1 cellular context compared by ENCODE assay signal in the genomic region with DNA sequence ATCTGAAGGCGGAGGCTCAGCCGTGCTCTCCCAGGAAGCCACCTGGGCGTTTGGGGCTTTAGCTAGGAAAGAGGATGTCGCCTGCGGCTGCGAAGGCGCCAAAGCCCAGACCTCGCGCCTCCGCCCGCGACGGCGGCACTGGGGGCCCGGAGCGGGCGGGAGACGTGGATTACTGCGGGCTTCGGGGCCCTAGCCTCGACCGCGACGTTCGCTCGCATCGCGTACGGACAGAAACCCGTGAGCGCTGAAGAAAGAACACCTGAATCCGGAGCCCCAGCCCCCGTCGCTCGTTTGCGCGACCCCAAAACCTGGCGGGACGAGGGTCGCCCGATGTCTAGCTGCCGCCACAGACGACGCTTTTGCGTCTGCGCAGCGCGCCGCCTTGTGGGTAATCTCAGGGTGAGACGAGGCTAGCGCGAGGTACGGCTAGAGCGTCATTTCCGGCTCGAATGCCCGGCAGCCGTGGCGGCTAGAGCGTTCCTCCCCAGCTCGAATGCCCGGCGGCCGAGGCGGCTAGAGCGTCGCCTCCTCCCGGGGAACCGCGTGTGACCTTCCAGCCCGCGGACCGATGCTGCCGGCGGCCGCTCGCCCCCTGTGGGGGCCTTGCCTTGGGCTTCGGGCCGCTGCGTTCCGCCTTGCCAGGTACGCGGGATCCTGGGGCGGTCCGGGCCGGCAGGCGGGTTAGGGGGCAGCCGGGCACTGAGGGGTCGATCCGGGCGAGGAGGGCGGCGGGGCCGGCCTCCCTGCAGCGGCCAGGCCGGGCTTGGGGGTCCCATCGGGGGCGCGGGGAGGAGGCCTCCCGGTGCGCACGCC.
TF ChIP-seq lines count a peak whose summit lies in the region.

A gene (plus strand): TSS at position 434 of the 813 bp plus-strand sequence. CDS start 135 bp downstream, at position 569.

TF ChIP-seq in HepG2, 621 proteins besides CTCF, POLR2A, EP300 and RAD21 (continued from another document and continues in another):
- TF ChIP-seq, protein P1, sequence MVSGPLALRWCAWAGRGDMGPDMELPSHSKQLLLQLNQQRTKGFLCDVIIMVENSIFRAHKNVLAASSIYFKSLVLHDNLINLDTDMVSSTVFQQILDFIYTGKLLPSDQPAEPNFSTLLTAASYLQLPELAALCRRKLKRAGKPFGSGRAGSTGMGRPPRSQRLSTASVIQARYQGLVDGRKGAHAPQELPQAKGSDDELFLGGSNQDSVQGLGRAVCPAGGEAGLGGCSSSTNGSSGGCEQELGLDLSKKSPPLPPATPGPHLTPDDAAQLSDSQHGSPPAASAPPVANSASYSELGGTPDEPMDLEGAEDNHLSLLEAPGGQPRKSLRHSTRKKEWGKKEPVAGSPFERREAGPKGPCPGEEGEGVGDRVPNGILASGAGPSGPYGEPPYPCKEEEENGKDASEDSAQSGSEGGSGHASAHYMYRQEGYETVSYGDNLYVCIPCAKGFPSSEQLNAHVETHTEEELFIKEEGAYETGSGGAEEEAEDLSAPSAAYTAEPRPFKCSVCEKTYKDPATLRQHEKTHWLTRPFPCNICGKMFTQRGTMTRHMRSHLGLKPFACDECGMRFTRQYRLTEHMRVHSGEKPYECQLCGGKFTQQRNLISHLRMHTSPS (CRISPR knock-in tag; IDR thresholded peaks at IDR 0.05; ENCODE audit: low read depth): peak; percentile 64
- TF ChIP-seq, protein P2, sequence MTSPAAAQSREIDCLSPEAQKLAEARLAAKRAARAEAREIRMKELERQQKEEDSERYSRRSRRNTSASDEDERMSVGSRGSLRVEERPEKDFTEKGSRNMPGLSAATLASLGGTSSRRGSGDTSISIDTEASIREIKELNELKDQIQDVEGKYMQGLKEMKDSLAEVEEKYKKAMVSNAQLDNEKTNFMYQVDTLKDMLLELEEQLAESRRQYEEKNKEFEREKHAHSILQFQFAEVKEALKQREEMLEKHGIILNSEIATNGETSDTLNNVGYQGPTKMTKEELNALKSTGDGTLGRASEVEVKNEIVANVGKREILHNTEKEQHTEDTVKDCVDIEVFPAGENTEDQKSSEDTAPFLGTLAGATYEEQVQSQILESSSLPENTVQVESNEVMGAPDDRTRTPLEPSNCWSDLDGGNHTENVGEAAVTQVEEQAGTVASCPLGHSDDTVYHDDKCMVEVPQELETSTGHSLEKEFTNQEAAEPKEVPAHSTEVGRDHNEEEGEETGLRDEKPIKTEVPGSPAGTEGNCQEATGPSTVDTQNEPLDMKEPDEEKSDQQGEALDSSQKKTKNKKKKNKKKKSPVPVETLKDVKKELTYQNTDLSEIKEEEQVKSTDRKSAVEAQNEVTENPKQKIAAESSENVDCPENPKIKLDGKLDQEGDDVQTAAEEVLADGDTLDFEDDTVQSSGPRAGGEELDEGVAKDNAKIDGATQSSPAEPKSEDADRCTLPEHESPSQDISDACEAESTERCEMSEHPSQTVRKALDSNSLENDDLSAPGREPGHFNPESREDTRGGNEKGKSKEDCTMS (CRISPR knock-in tag; conservative IDR thresholded peaks at IDR 0.05): no peak
- TF ChIP-seq, protein P3, sequence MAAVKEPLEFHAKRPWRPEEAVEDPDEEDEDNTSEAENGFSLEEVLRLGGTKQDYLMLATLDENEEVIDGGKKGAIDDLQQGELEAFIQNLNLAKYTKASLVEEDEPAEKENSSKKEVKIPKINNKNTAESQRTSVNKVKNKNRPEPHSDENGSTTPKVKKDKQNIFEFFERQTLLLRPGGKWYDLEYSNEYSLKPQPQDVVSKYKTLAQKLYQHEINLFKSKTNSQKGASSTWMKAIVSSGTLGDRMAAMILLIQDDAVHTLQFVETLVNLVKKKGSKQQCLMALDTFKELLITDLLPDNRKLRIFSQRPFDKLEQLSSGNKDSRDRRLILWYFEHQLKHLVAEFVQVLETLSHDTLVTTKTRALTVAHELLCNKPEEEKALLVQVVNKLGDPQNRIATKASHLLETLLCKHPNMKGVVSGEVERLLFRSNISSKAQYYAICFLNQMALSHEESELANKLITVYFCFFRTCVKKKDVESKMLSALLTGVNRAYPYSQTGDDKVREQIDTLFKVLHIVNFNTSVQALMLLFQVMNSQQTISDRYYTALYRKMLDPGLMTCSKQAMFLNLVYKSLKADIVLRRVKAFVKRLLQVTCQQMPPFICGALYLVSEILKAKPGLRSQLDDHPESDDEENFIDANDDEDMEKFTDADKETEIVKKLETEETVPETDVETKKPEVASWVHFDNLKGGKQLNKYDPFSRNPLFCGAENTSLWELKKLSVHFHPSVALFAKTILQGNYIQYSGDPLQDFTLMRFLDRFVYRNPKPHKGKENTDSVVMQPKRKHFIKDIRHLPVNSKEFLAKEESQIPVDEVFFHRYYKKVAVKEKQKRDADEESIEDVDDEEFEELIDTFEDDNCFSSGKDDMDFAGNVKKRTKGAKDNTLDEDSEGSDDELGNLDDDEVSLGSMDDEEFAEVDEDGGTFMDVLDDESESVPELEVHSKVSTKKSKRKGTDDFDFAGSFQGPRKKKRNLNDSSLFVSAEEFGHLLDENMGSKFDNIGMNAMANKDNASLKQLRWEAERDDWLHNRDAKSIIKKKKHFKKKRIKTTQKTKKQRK (IDR thresholded peaks at IDR 0.05; ENCODE audit: low read length): no peak
- TF ChIP-seq ZNF781 (CRISPR knock-in tag; IDR thresholded peaks at IDR 0.05; ENCODE audit: borderline replicate concordance, not compliant biosample characterization) (peak; percentile 78), PCBP2 (optimal IDR thresholded peaks at IDR 0.05; ENCODE audit: low read depth, low read length, poor library complexity, severe bottlenecking) (no peak), ZSCAN9 (CRISPR knock-in tag; IDR thresholded peaks at IDR 0.05; ENCODE audit: borderline replicate concordance) (peak; percentile 86; the same call in 1 of the 2 replicates), AGO1 (IDR thresholded peaks at IDR 0.05; ENCODE audit: low read depth, low read length, poor library complexity, severe bottlenecking) (peak; percentile 94), TMF1 (CRISPR knock-in tag; IDR thresholded peaks at IDR 0.05; ENCODE audit: low read depth) (peak; percentile 94), DPF2 (CRISPR knock-in tag; IDR thresholded peaks at IDR 0.05; ENCODE audit: borderline replicate concordance, low read depth) (no peak), SALL2 (CRISPR knock-in tag; IDR thresholded peaks at IDR 0.05) (peak; percentile 96), CENPT (CRISPR knock-in tag; IDR thresholded peaks at IDR 0.05; ENCODE audit: low read depth) (peak; percentile 92), NR1H2 (CRISPR knock-in tag; IDR thresholded peaks at IDR 0.05; ENCODE audit: borderline replicate concordance, low read depth) (0 out of 2 replicates have a peak, but pooled peaks have one; percentile 45), ZMYM3 (CRISPR knock-in tag; IDR thresholded peaks at IDR 0.05) (no peak), ZNF33A (CRISPR knock-in tag; IDR thresholded peaks at IDR 0.05; ENCODE audit: borderline replicate concordance) (0 out of 2 replicates have a peak, but pooled peaks have one; percentile 88), ZEB1 (IDR thresholded peaks at IDR 0.05; ENCODE audit: insufficient replicate concordance, low read depth) (no peak), ZNF180 (CRISPR knock-in tag; IDR thresholded peaks at IDR 0.05; ENCODE audit: borderline replicate concordance, low read depth) (0 out of 2 replicates have a peak, but pooled peaks have one; percentile 19), KDM3A (CRISPR knock-in tag; IDR thresholded peaks at IDR 0.05; ENCODE audit: low read depth) (peak; percentile 95), ZNF7 (CRISPR knock-in tag; IDR thresholded peaks at IDR 0.05) (0 out of 2 replicates have a peak, but pooled peaks have one; percentile 8), SIX1 (CRISPR knock-in tag; IDR thresholded peaks at IDR 0.05; ENCODE audit: borderline replicate concordance) (peak; percentile 76; the same call in 1 of the 2 replicates), KLF11 (CRISPR knock-in tag; IDR thresholded peaks at IDR 0.05) (peak; percentile 64; the same call in 1 of the 2 replicates), NCOA2 (CRISPR knock-in tag; IDR thresholded peaks at IDR 0.05) (peak; percentile 79; the same call in 1 of the 2 replicates), CBFB (CRISPR knock-in tag; IDR thresholded peaks at IDR 0.05) (peak; percentile 98), PAWR (CRISPR knock-in tag; IDR thresholded peaks at IDR 0.05; ENCODE audit: borderline replicate concordance) (no peak), SKI (IDR thresholded peaks at IDR 0.05; ENCODE audit: partially characterized antibody) (peak; percentile 78)
- TF ChIP-seq, protein P4, sequence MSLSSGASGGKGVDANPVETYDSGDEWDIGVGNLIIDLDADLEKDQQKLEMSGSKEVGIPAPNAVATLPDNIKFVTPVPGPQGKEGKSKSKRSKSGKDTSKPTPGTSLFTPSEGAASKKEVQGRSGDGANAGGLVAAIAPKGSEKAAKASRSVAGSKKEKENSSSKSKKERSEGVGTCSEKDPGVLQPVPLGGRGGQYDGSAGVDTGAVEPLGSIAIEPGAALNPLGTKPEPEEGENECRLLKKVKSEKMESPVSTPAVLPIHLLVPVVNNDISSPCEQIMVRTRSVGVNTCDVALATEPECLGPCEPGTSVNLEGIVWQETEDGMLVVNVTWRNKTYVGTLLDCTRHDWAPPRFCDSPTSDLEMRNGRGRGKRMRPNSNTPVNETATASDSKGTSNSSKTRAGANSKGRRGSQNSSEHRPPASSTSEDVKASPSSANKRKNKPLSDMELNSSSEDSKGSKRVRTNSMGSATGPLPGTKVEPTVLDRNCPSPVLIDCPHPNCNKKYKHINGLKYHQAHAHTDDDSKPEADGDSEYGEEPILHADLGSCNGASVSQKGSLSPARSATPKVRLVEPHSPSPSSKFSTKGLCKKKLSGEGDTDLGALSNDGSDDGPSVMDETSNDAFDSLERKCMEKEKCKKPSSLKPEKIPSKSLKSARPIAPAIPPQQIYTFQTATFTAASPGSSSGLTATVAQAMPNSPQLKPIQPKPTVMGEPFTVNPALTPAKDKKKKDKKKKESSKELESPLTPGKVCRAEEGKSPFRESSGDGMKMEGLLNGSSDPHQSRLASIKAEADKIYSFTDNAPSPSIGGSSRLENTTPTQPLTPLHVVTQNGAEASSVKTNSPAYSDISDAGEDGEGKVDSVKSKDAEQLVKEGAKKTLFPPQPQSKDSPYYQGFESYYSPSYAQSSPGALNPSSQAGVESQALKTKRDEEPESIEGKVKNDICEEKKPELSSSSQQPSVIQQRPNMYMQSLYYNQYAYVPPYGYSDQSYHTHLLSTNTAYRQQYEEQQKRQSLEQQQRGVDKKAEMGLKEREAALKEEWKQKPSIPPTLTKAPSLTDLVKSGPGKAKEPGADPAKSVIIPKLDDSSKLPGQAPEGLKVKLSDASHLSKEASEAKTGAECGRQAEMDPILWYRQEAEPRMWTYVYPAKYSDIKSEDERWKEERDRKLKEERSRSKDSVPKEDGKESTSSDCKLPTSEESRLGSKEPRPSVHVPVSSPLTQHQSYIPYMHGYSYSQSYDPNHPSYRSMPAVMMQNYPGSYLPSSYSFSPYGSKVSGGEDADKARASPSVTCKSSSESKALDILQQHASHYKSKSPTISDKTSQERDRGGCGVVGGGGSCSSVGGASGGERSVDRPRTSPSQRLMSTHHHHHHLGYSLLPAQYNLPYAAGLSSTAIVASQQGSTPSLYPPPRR (CRISPR knock-in tag; IDR thresholded peaks at IDR 0.05; ENCODE audit: borderline replicate concordance): peak; percentile 77
- TF ChIP-seq, protein P5, sequence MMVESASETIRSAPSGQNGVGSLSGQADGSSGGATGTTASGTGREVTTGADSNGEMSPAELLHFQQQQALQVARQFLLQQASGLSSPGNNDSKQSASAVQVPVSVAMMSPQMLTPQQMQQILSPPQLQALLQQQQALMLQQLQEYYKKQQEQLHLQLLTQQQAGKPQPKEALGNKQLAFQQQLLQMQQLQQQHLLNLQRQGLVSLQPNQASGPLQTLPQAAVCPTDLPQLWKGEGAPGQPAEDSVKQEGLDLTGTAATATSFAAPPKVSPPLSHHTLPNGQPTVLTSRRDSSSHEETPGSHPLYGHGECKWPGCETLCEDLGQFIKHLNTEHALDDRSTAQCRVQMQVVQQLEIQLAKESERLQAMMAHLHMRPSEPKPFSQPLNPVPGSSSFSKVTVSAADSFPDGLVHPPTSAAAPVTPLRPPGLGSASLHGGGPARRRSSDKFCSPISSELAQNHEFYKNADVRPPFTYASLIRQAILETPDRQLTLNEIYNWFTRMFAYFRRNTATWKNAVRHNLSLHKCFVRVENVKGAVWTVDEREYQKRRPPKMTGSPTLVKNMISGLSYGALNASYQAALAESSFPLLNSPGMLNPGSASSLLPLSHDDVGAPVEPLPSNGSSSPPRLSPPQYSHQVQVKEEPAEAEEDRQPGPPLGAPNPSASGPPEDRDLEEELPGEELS (CRISPR knock-in tag; IDR thresholded peaks at IDR 0.05): peak; percentile 79
- TF ChIP-seq, protein P6, sequence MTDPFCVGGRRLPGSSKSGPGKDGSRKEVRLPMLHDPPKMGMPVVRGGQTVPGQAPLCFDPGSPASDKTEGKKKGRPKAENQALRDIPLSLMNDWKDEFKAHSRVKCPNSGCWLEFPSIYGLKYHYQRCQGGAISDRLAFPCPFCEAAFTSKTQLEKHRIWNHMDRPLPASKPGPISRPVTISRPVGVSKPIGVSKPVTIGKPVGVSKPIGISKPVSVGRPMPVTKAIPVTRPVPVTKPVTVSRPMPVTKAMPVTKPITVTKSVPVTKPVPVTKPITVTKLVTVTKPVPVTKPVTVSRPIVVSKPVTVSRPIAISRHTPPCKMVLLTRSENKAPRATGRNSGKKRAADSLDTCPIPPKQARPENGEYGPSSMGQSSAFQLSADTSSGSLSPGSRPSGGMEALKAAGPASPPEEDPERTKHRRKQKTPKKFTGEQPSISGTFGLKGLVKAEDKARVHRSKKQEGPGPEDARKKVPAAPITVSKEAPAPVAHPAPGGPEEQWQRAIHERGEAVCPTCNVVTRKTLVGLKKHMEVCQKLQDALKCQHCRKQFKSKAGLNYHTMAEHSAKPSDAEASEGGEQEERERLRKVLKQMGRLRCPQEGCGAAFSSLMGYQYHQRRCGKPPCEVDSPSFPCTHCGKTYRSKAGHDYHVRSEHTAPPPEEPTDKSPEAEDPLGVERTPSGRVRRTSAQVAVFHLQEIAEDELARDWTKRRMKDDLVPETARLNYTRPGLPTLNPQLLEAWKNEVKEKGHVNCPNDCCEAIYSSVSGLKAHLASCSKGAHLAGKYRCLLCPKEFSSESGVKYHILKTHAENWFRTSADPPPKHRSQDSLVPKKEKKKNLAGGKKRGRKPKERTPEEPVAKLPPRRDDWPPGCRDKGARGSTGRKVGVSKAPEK (CRISPR knock-in tag; IDR thresholded peaks at IDR 0.05; ENCODE audit: borderline replicate concordance): peak; percentile 43; the same call in 1 of the 2 replicates
- TF ChIP-seq, protein P7, sequence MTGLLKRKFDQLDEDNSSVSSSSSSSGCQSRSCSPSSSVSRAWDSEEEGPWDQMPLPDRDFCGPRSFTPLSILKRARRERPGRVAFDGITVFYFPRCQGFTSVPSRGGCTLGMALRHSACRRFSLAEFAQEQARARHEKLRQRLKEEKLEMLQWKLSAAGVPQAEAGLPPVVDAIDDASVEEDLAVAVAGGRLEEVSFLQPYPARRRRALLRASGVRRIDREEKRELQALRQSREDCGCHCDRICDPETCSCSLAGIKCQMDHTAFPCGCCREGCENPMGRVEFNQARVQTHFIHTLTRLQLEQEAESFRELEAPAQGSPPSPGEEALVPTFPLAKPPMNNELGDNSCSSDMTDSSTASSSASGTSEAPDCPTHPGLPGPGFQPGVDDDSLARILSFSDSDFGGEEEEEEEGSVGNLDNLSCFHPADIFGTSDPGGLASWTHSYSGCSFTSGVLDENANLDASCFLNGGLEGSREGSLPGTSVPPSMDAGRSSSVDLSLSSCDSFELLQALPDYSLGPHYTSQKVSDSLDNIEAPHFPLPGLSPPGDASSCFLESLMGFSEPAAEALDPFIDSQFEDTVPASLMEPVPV (CRISPR knock-in tag; IDR thresholded peaks at IDR 0.05): peak; percentile 88
- TF ChIP-seq, protein P8, sequence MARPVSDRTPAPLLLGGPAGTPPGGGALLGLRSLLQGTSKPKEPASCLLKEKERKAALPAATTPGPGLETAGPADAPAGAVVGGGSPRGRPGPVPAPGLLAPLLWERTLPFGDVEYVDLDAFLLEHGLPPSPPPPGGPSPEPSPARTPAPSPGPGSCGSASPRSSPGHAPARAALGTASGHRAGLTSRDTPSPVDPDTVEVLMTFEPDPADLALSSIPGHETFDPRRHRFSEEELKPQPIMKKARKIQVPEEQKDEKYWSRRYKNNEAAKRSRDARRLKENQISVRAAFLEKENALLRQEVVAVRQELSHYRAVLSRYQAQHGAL (CRISPR knock-in tag; IDR thresholded peaks at IDR 0.05; ENCODE audit: not compliant biosample characterization): peak; percentile 90
